ENCODE assay signal across 26 cellular contexts in the genomic region with DNA sequence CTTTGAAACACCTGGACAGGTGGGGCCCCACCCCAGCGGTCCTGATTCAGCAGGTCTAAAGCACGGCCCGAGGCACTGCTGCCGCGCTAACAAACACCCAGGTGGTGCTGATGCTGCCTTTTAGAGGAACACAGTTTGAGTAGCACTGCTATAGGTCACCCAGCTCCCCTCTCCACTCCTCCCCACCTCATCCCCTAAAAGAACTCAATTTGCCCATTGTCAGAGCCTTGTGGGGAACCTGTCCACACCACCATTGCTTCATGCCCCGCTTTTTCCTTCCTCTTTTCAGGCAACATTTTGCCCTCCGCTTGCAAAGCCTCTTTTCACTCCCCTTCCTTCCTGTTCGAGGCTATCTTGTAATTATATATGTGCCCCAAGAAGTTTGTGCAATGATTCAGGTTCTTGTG. TPM values are rescaled to one million over a fixed set of nuclear protein-coding genes. Genes with fewer than 3 reads are reported as not detected.
DNase-seq lines count a peak whose midpoint lies in the region; ATAC-seq and TF ChIP-seq lines count a peak whose summit lies in the region.
"Had no signal": no experiment of that assay in that cellular context is flagged by ENCODE, and none has a peak within 500 bp of the region (broad histone marks: within the 10 kb centered on the region; RNA-seq: fewer than 3 reads in every experiment).

No MANE protein-coding gene starts in this region.

- no peaks in the 10 kb centered on the region for H3K9me3 Mint-ChIP-seq in glutamatergic neuron (ENCODE audit: unreplicated experiment)
- H3K9me3 Mint-ChIP-seq in CD4-positive, alpha-beta memory T cell: peaks cover 0 to 2% (median 0%) of the 10 kb centered on the region in 8 donors
- H3K9me3 Mint-ChIP-seq: activated T-helper 1 cell treated with anti-CD3 and anti-CD28 coated beads, Interleukin-12 subunit alpha, Interleukin-12 subunit beta, Interleukin-2, Interleukin-4 antibody, amounts not matched to agents 30 ng/mL and 10 ng/mL and 1 ng/mL, durations not matched to agents 14 hours and 24 hours and 36 hours; neural crest cell had no signal

- ATAC-seq in esophagus mucosa (peak; percentile 46), upper lobe of right lung (peak; percentile 64)
- ATAC-seq: gastroesophageal sphincter, psoas muscle had no signal

- POLR2A ChIA-PET in CD4-positive, alpha-beta memory T cell (lab: Charles Lee; ENCODE audit: partially characterized antibody): no interaction called here

- H3K4me1 ChIP-seq in upper lobe of right lung: peaks cover 3% of the 10 kb centered on the region
- H3K4me1 ChIP-seq in CD4-positive, alpha-beta memory T cell (ENCODE audit: insufficient read depth, low read length): no peaks in the 10 kb centered on the region
- H3K4me1 ChIP-seq: gastroesophageal sphincter, Peyer's patch, psoas muscle, thyroid gland had no signal

- no peak overlapping the region for H3K4me3 Mint-ChIP-seq in glutamatergic neuron (ENCODE audit: unreplicated experiment)
- peak overlapping the region in 1 of 8 donors; percentile 0 for H3K4me3 Mint-ChIP-seq in CD4-positive, alpha-beta memory T cell
- H3K4me3 Mint-ChIP-seq: activated naive CD8-positive, alpha-beta T cell; activated T-helper 1 cell treated with anti-CD3 and anti-CD28 coated beads, Interleukin-12 subunit alpha, Interleukin-12 subunit beta, Interleukin-2, Interleukin-4 antibody, amounts not matched to agents 30 ng/mL and 10 ng/mL and 1 ng/mL, durations not matched to agents 14 hours and 24 hours and 36 hours; neural crest cell had no signal

- H3K4me1 Mint-ChIP-seq in glutamatergic neuron (ENCODE audit: low read depth, unreplicated experiment): peaks cover 3% of the 10 kb centered on the region
- H3K4me1 Mint-ChIP-seq in CD4-positive, alpha-beta memory T cell: peaks cover 0 to 3% (median 0%) of the 10 kb centered on the region in 4 donors

- H3K36me3 ChIP-seq in upper lobe of right lung: no peaks in the 10 kb centered on the region
- H3K36me3 ChIP-seq in CD4-positive, alpha-beta memory T cell (ENCODE audit: insufficient read depth, low read length): no peaks in the 10 kb centered on the region
- H3K36me3 ChIP-seq: gastroesophageal sphincter, Peyer's patch, thyroid gland had no signal

- no peaks in the 10 kb centered on the region for H3K36me3 Mint-ChIP-seq in glutamatergic neuron (ENCODE audit: unreplicated experiment)
- no peaks in the 10 kb centered on the region for H3K36me3 Mint-ChIP-seq in CD4-positive, alpha-beta memory T cell
- H3K36me3 Mint-ChIP-seq: activated naive CD8-positive, alpha-beta T cell had no signal

- peaks cover 11% of the 10 kb centered on the region for H3K27me3 ChIP-seq in upper lobe of right lung
- H3K27me3 ChIP-seq in CD4-positive, alpha-beta memory T cell (ENCODE audit: insufficient read depth, low read length): no peaks in the 10 kb centered on the region
- H3K27me3 ChIP-seq: Peyer's patch, thyroid gland had no signal

- peaks cover 2% of the 10 kb centered on the region for H3K27me3 Mint-ChIP-seq in glutamatergic neuron (ENCODE audit: unreplicated experiment)
- H3K27me3 Mint-ChIP-seq in CD4-positive, alpha-beta memory T cell: peaks cover 9 to 22% of the 10 kb centered on the region in 2 donors

- no peaks in the 10 kb centered on the region for H3K9me3 ChIP-seq in upper lobe of right lung
- no peaks in the 10 kb centered on the region for H3K9me3 ChIP-seq in CD4-positive, alpha-beta memory T cell (ENCODE audit: control insufficient read depth in 1 of 2, low read length in 2 of 2)
- H3K9me3 ChIP-seq: gastroesophageal sphincter, Peyer's patch, psoas muscle, thyroid gland had no signal

- H3K27ac ChIP-seq in upper lobe of right lung: no peak overlapping the region
- H3K27ac ChIP-seq in CD4-positive, alpha-beta memory T cell (ENCODE audit: low read depth, low read length): no peak overlapping the region
- H3K27ac ChIP-seq: gastroesophageal sphincter, Peyer's patch, psoas muscle, SK-N-MC, skin epidermis, thyroid gland had no signal

- H3K27ac Mint-ChIP-seq in glutamatergic neuron (ENCODE audit: unreplicated experiment): no peak overlapping the region
- H3K27ac Mint-ChIP-seq in CD4-positive, alpha-beta memory T cell: no peak overlapping the region
- H3K27ac Mint-ChIP-seq: activated naive CD8-positive, alpha-beta T cell; activated T-helper 1 cell treated with anti-CD3 and anti-CD28 coated beads, Interleukin-12 subunit alpha, Interleukin-12 subunit beta, Interleukin-2, Interleukin-4 antibody, amounts not matched to agents 30 ng/mL and 10 ng/mL and 1 ng/mL, durations not matched to agents 14 hours and 24 hours and 36 hours had no signal

- intact Hi-C loops in upper lobe of right lung (cut with DNase I): no loop called here
- intact Hi-C loops in CD4-positive, alpha-beta memory T cell (cut with micrococcal nuclease): no loop called here

- peak; percentile 93 for DNase-seq in KG1 (lab: John Stamatoyannopoulos, UW)
- peak; percentile 3 for DNase-seq in OCI-M1 (lab: John Stamatoyannopoulos, UW)
- DNase-seq in upper lobe of right lung: peak; percentile 46
- no peak for DNase-seq in HuH-7 (ENCODE audit: low spot score)
- no peak for DNase-seq in glutamatergic neuron
- no peak for DNase-seq in CD4-positive, alpha-beta memory T cell
- DNase-seq: cerebellar nuclear complex; COR-L47; DND-41; NCI-H187; NCI-H2227 treated with DMSO at 0.1 percent for 48 hours; NCI-H82; psoas muscle; stimulated activated naive CD4-positive, alpha-beta T cell treated with Interleukin-2 at 50 U/mL for 16 hours; T-helper 9 cell; thyroid gland had no signal

- CTCF ChIA-PET in CD4-positive, alpha-beta memory T cell (lab: Charles Lee; ENCODE audit: partially characterized antibody): no interaction called here

- H3K4me3 ChIP-seq in upper lobe of right lung: no peak overlapping the region
- no peak overlapping the region for H3K4me3 ChIP-seq in CD4-positive, alpha-beta memory T cell (ENCODE audit: low read length in 2 of 2)
- H3K4me3 ChIP-seq: gastroesophageal sphincter, Peyer's patch, psoas muscle, SK-N-MC, skin epidermis, thyroid gland had no signal

- no peak for TF ChIP-seq CTCF in upper lobe of right lung (IDR thresholded peaks at IDR 0.05)
- TF ChIP-seq CTCF in glutamatergic neuron (IDR thresholded peaks at IDR 0.05; ENCODE audit: partially characterized antibody, unreplicated experiment): no peak

RNA-seq across cellular contexts. Expression of a gene that starts 26.2 kb away (rescaled TPM):
- not detected for total RNA-seq in esophagus mucosa
- total RNA-seq in upper lobe of right lung: 2.3 TPM
- not detected for total RNA-seq in glutamatergic neuron (ENCODE audit: unreplicated experiment)
- total RNA-seq in CD4-positive, alpha-beta memory T cell: under 1 TPM in 1 of 2 experiments, not detected in 1; 0.14 TPM
- under 1 TPM in 1 of 2 donors, not detected in 1; 0.08 TPM for polyA plus RNA-seq in CD4-positive, alpha-beta memory T cell
- total RNA-seq: activated T-helper 1 cell treated with anti-CD3 and anti-CD28 coated beads, Interleukin-12 subunit alpha, Interleukin-12 subunit beta, Interleukin-2, Interleukin-4 antibody, amounts not matched to agents 30 ng/mL and 10 ng/mL and 1 ng/mL, durations not matched to agents 14 hours and 24 hours and 36 hours; astrocyte; neural crest cell; Peyer's patch had no signal

RNA-seq across cellular contexts. Expression of a gene that starts 32.9 kb away (rescaled TPM):
- total RNA-seq in esophagus mucosa: 3.3 TPM
- not detected for total RNA-seq in upper lobe of right lung
- not detected for total RNA-seq in glutamatergic neuron (ENCODE audit: unreplicated experiment)
- total RNA-seq in CD4-positive, alpha-beta memory T cell: not detected
- polyA plus RNA-seq in CD4-positive, alpha-beta memory T cell: not detected
- total RNA-seq: activated CD8-positive, alpha-beta memory T cell treated with anti-CD3 and anti-CD28 coated beads for 36 hours; activated T-helper 1 cell treated with anti-CD3 and anti-CD28 coated beads, Interleukin-12 subunit alpha, Interleukin-12 subunit beta, Interleukin-2, Interleukin-4 antibody, amounts not matched to agents 30 ng/mL and 10 ng/mL and 1 ng/mL, durations not matched to agents 14 hours and 24 hours and 36 hours; neural crest cell; Peyer's patch; thyroid gland had no signal

Comparison
In these comparisons a context has a peak if more than half of its experiments do, and no peak if none do; other contexts are left out.
1. DNase-seq: peak in KG1 (single experiment), OCI-M1 (single experiment) and upper lobe of right lung (single experiment); none in HuH-7 (single experiment), glutamatergic neuron (single experiment) and CD4-positive, alpha-beta memory T cell (0 of 5).